In the genomic region with DNA sequence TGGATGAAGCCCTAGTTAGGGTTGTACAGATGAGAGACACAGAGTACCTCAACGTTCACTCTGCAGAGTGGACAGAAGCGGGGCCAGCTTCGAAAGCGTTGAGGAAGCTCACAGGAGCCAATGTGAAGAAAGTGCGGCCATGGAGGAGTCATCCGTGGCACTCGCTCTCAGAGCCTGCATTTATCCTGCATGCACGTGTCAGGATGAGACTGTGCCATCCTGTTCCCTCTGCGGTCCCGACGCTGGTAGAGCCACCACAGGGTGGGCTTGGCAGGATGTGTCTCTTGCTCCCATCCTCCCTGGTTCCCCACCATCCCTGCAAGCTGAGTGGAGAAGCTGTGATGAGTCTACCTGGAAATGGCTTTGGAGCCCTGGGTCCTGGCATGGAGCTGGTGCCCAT, we compare ENCODE assay signal across 17 cellular contexts.
"Had no signal": no experiment of that assay in that cellular context is flagged by ENCODE, and none has a peak within 500 bp of the region (broad histone marks: within the 10 kb centered on the region; RNA-seq: fewer than 3 reads in every experiment).

No MANE protein-coding gene starts in this region.

- H3K4me3 ChIP-seq: gastroesophageal sphincter, mucosa of descending colon, right lobe of liver, stomach, tibial artery had no signal

- H3K36me3 ChIP-seq: brain microvascular endothelial cell, neutrophil had no signal

- H3K9me3 ChIP-seq: gastroesophageal sphincter, mucosa of descending colon, neutrophil, right lobe of liver, stomach, tibial artery had no signal

- H3K4me3 Mint-ChIP-seq: activated CD8-positive, alpha-beta T cell treated with anti-CD3 and anti-CD28 coated beads for 36 hours; activated naive CD8-positive, alpha-beta T cell treated with anti-CD3 and anti-CD28 coated beads for 36 hours; activated T-cell treated with anti-CD3 and anti-CD28 coated beads, Interleukin-2, amount 50 U/mL, for 72 hours; dendritic cell treated with granulocyte-macrophage colony-stimulating factor and Interleukin-4, amounts not matched to agents 40 ng/mL and 50 ng/mL, for 4 days; naive thymus-derived CD4-positive, alpha-beta T cell had no signal

- H3K27me3 Mint-ChIP-seq: activated CD8-positive, alpha-beta T cell treated with anti-CD3 and anti-CD28 coated beads for 36 hours; activated naive CD8-positive, alpha-beta T cell treated with anti-CD3 and anti-CD28 coated beads for 36 hours; dendritic cell treated with granulocyte-macrophage colony-stimulating factor and Interleukin-4, amounts not matched to agents 40 ng/mL and 50 ng/mL, for 4 days; naive thymus-derived CD4-positive, alpha-beta T cell; progenitor cell of endocrine pancreas had no signal

- H3K27me3 ChIP-seq: brain microvascular endothelial cell, gastroesophageal sphincter, right lobe of liver, stomach, tibial artery had no signal

- H3K27ac ChIP-seq: brain microvascular endothelial cell, neutrophil, right lobe of liver, stomach, tibial artery had no signal

- H3K9me3 Mint-ChIP-seq: activated CD8-positive, alpha-beta T cell treated with anti-CD3 and anti-CD28 coated beads for 36 hours; activated naive CD8-positive, alpha-beta T cell treated with anti-CD3 and anti-CD28 coated beads for 36 hours; activated T-cell treated with anti-CD3 and anti-CD28 coated beads, Interleukin-2, amount 50 U/mL, for 72 hours; dendritic cell treated with granulocyte-macrophage colony-stimulating factor and Interleukin-4, amounts not matched to agents 40 ng/mL and 50 ng/mL, for 4 days had no signal

- H3K27ac Mint-ChIP-seq: activated CD8-positive, alpha-beta T cell treated with anti-CD3 and anti-CD28 coated beads for 36 hours; activated naive CD8-positive, alpha-beta T cell treated with anti-CD3 and anti-CD28 coated beads for 36 hours; progenitor cell of endocrine pancreas had no signal

- ATAC-seq: activated CD8-positive, alpha-beta T cell treated with anti-CD3 and anti-CD28 coated beads for 36 hours; activated T-cell treated with anti-CD3 and anti-CD28 coated beads, Interleukin-2, amount 50 U/mL, for 72 hours; gastroesophageal sphincter; mucosa of descending colon; naive thymus-derived CD4-positive, alpha-beta T cell had no signal

- DNase-seq: activated CD4-positive, alpha-beta T cell treated with anti-CD3 and anti-CD28 coated beads for 48 hours; activated CD8-positive, alpha-beta T cell treated with anti-CD3 and anti-CD28 coated beads for 36 hours; activated naive CD8-positive, alpha-beta T cell treated with anti-CD3 and anti-CD28 coated beads for 36 hours; activated T-cell treated with anti-CD3 and anti-CD28 coated beads, Interleukin-2, amount 50 U/mL, for 72 hours; brain microvascular endothelial cell; erythroblast; mucosa of descending colon; naive thymus-derived CD4-positive, alpha-beta T cell; stimulated activated CD4-positive, alpha-beta T cell treated with anti-CD3 and anti-CD28 coated beads, Interleukin-1b, Interleukin-23, amount 100 ng/mL, for 48 hours; stomach; T-helper 2 cell had no signal
